In genomic region chr7:5755704-5756131, GRCh38 we compare ENCODE assay signal across 11 cellular contexts.
DNase-seq lines count a peak whose midpoint lies in the region; ATAC-seq lines count a peak whose summit lies in the region.
"Had no signal": no experiment of that assay in that cellular context is flagged by ENCODE, and none has a peak within 500 bp of the region (broad histone marks: within the 10 kb centered on the region; RNA-seq: fewer than 3 reads in every experiment).

No MANE protein-coding gene starts in this region.

- DNase-seq in SIG-M5 treated with dmso at 0.1 percent for 504 hours (lab: John Stamatoyannopoulos, UW; ENCODE audit: unreplicated experiment), result peak; percentile 44
- no peak for DNase-seq in SIG-M5 (lab: John Stamatoyannopoulos, UW)
- peak; percentile 58 for DNase-seq in NCI-H69 (lab: John Stamatoyannopoulos, UW)
- no peak for DNase-seq in effector memory CD8-positive, alpha-beta T cell
- DNase-seq in pons (ENCODE audit: low spot score), result peak; percentile 25
- no peak for DNase-seq in SHP77 treated with DMSO at 0.1 percent for 48 hours (lab: John Stamatoyannopoulos, UW)
- DNase-seq: 8988T; stimulated activated CD4-positive, alpha-beta T cell treated with anti-CD3 and anti-CD28 coated beads, Interleukin-2, amount 100 ng/mL, for 24 hours had no signal

- H3K4me3 Mint-ChIP-seq in effector memory CD8-positive, alpha-beta T cell, result no peak overlapping the region
- H3K4me3 Mint-ChIP-seq: T-helper 1 cell treated with Interleukin-12 subunit alpha and Interleukin-12 subunit beta and Interleukin-4 antibody, amounts not matched to agents 30 μg/mL and 1 μg/mL, for 36 hours had no signal

- H3K27ac Mint-ChIP-seq in effector memory CD8-positive, alpha-beta T cell, result peak overlapping the region; percentile 34 to 64
- H3K27ac Mint-ChIP-seq: T-helper 1 cell treated with Interleukin-12 subunit alpha and Interleukin-12 subunit beta and Interleukin-4 antibody, amounts not matched to agents 30 μg/mL and 1 μg/mL, for 36 hours had no signal

- no peak for ATAC-seq in effector memory CD8-positive, alpha-beta T cell (replicated peaks)
- no peak for ATAC-seq in GM21515 (IDR thresholded peaks at IDR 0.05; ENCODE audit: unreplicated experiment)
- no peak for ATAC-seq in HG03196 (IDR thresholded peaks at IDR 0.05; ENCODE audit: unreplicated experiment)

- H3K36me3 Mint-ChIP-seq in effector memory CD8-positive, alpha-beta T cell (ENCODE audit: insufficient read depth), result peaks cover 42% of the 10 kb centered on the region

- H3K9me3 Mint-ChIP-seq in effector memory CD8-positive, alpha-beta T cell, result no peaks in the 10 kb centered on the region
- H3K9me3 Mint-ChIP-seq: T-helper 1 cell treated with Interleukin-12 subunit alpha and Interleukin-12 subunit beta and Interleukin-4 antibody, amounts not matched to agents 30 μg/mL and 1 μg/mL, for 36 hours had no signal

- H3K27me3 Mint-ChIP-seq in effector memory CD8-positive, alpha-beta T cell, result no peaks in the 10 kb centered on the region

- peaks cover 6 to 9% of the 10 kb centered on the region in 2 donors for H3K4me1 Mint-ChIP-seq in effector memory CD8-positive, alpha-beta T cell (ENCODE audit: low read depth in 2 of 2)

Comparison
In these comparisons a context has a peak if more than half of its experiments do, and no peak if none do; other contexts are left out.
1. DNase-seq: peak in SIG-M5 treated with dmso at 0.1 percent for 504 hours (single experiment), NCI-H69 (single experiment) and pons (single experiment); none in SIG-M5 (single experiment), effector memory CD8-positive, alpha-beta T cell (0 of 3) and SHP77 treated with DMSO at 0.1 percent for 48 hours (single experiment).